ENCODE assay signal across 1 cellular context in the genomic region with DNA sequence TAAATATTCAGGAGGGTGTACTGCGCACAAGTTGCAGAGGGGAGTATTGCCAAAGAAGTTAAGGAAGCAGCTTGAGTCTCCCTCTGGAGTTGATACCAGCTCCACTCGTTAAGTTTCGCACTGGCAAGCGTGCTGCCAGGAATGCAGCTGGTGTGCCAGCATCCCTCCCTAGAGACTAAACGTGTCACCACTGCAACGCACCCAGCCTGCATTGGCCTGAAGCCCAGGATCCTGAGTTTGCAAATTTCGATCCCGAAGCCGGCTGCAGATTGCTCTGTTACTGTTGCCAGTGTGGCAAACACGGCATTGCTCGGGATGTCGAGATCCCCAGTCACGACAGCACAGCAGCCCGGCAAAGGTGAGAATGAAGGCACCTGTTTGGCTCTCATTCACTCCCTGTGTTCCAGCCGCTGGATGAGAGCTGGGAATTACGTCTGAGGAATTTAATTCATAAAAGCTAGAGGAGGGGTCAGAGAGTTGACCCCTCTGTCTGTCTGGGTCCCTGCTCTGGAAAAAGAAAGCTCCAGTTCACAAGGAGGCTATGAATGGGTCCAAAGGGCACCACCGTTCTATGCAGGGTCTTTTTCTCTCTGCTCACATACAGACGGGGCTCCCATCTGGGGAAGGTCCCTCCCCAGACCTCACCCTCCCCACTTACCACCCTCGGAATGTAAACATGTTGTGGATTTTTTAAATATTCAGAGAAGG.
TF ChIP-seq lines count a peak whose summit lies in the region.

No MANE protein-coding gene starts in this region.

TF ChIP-seq in HEK293, 187 proteins besides CTCF, POLR2A, EP300 and RAD21 (continued from another document):
- TF ChIP-seq, protein P1, sequence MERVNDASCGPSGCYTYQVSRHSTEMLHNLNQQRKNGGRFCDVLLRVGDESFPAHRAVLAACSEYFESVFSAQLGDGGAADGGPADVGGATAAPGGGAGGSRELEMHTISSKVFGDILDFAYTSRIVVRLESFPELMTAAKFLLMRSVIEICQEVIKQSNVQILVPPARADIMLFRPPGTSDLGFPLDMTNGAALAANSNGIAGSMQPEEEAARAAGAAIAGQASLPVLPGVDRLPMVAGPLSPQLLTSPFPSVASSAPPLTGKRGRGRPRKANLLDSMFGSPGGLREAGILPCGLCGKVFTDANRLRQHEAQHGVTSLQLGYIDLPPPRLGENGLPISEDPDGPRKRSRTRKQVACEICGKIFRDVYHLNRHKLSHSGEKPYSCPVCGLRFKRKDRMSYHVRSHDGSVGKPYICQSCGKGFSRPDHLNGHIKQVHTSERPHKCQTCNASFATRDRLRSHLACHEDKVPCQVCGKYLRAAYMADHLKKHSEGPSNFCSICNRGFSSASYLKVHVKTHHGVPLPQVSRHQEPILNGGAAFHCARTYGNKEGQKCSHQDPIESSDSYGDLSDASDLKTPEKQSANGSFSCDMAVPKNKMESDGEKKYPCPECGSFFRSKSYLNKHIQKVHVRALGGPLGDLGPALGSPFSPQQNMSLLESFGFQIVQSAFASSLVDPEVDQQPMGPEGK (tag by site-specific recombination; IDR thresholded peaks at IDR 0.05): peak; percentile 49
- TF ChIP-seq ZNF2 (tag by site-specific recombination; IDR thresholded peaks at IDR 0.05) (peak; percentile 86), WT1 (tag by site-specific recombination; IDR thresholded peaks at IDR 0.05) (peak; percentile 59; the same call in 1 of the 2 replicates), ZFP41 (tag by site-specific recombination; IDR thresholded peaks at IDR 0.05; ENCODE audit: borderline replicate concordance) (no peak), ZFP69B (tag by site-specific recombination; IDR thresholded peaks at IDR 0.05) (no peak), SP2 (tag by site-specific recombination; IDR thresholded peaks at IDR 0.05) (no peak), MZF1 (tag by site-specific recombination; IDR thresholded peaks at IDR 0.05; ENCODE audit: borderline replicate concordance) (peak; percentile 57; the same call in 1 of the 2 replicates), ZBTB17 (tag by site-specific recombination; IDR thresholded peaks at IDR 0.05) (peak; percentile 93), ZNF121 (tag by site-specific recombination; IDR thresholded peaks at IDR 0.05) (no peak), ZXDB (tag by site-specific recombination; IDR thresholded peaks at IDR 0.05) (peak; percentile 62), ZSCAN23 (tag by site-specific recombination; IDR thresholded peaks at IDR 0.05) (0 out of 2 replicates have a peak, but pooled peaks have one; percentile 21), ZNF423 (tag by site-specific recombination; IDR thresholded peaks at IDR 0.05) (peak; percentile 81; the same call in 1 of the 2 replicates), ZNF571 (tag by site-specific recombination; IDR thresholded peaks at IDR 0.05) (no peak), SETDB1 (IDR thresholded peaks at IDR 0.05; ENCODE audit: insufficient read length, low read length) (no peak), ZNF248 (tag by site-specific recombination; IDR thresholded peaks at IDR 0.05) (no peak), GFI1B (tag by site-specific recombination; IDR thresholded peaks at IDR 0.05) (no peak)
- TF ChIP-seq, protein P2, sequence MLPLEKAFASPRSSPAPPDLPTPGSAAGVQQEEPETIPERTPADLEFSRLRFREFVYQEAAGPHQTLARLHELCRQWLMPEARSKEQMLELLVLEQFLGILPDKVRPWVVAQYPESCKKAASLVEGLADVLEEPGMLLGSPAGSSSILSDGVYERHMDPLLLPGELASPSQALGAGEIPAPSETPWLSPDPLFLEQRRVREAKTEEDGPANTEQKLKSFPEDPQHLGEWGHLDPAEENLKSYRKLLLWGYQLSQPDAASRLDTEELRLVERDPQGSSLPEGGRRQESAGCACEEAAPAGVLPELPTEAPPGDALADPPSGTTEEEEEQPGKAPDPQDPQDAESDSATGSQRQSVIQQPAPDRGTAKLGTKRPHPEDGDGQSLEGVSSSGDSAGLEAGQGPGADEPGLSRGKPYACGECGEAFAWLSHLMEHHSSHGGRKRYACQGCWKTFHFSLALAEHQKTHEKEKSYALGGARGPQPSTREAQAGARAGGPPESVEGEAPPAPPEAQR (tag by site-specific recombination; IDR thresholded peaks at IDR 0.05): no peak
- TF ChIP-seq, protein P3, sequence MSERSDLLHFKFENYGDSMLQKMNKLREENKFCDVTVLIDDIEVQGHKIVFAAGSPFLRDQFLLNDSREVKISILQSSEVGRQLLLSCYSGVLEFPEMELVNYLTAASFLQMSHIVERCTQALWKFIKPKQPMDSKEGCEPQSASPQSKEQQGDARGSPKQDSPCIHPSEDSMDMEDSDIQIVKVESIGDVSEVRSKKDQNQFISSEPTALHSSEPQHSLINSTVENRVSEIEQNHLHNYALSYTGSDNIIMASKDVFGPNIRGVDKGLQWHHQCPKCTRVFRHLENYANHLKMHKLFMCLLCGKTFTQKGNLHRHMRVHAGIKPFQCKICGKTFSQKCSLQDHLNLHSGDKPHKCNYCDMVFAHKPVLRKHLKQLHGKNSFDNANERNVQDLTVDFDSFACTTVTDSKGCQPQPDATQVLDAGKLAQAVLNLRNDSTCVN (tag by site-specific recombination; optimal IDR thresholded peaks at IDR 0.05): peak; percentile 27
- TF ChIP-seq, protein P4, sequence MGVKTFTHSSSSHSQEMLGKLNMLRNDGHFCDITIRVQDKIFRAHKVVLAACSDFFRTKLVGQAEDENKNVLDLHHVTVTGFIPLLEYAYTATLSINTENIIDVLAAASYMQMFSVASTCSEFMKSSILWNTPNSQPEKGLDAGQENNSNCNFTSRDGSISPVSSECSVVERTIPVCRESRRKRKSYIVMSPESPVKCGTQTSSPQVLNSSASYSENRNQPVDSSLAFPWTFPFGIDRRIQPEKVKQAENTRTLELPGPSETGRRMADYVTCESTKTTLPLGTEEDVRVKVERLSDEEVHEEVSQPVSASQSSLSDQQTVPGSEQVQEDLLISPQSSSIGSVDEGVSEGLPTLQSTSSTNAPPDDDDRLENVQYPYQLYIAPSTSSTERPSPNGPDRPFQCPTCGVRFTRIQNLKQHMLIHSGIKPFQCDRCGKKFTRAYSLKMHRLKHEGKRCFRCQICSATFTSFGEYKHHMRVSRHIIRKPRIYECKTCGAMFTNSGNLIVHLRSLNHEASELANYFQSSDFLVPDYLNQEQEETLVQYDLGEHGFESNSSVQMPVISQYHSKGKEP (tag by site-specific recombination; IDR thresholded peaks at IDR 0.05): peak; percentile 97
- TF ChIP-seq, protein P5, sequence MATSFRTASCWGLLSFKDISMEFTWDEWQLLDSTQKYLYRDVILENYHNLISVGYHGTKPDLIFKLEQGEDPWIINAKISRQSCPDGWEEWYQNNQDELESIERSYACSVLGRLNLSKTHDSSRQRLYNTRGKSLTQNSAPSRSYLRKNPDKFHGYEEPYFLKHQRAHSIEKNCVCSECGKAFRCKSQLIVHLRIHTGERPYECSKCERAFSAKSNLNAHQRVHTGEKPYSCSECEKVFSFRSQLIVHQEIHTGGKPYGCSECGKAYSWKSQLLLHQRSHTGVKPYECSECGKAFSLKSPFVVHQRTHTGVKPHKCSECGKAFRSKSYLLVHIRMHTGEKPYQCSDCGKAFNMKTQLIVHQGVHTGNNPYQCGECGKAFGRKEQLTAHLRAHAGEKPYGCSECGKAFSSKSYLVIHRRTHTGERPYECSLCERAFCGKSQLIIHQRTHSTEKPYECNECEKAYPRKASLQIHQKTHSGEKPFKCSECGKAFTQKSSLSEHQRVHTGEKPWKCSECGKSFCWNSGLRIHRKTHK (tag by site-specific recombination; IDR thresholded peaks at IDR 0.05): no peak
- TF ChIP-seq, protein P6, sequence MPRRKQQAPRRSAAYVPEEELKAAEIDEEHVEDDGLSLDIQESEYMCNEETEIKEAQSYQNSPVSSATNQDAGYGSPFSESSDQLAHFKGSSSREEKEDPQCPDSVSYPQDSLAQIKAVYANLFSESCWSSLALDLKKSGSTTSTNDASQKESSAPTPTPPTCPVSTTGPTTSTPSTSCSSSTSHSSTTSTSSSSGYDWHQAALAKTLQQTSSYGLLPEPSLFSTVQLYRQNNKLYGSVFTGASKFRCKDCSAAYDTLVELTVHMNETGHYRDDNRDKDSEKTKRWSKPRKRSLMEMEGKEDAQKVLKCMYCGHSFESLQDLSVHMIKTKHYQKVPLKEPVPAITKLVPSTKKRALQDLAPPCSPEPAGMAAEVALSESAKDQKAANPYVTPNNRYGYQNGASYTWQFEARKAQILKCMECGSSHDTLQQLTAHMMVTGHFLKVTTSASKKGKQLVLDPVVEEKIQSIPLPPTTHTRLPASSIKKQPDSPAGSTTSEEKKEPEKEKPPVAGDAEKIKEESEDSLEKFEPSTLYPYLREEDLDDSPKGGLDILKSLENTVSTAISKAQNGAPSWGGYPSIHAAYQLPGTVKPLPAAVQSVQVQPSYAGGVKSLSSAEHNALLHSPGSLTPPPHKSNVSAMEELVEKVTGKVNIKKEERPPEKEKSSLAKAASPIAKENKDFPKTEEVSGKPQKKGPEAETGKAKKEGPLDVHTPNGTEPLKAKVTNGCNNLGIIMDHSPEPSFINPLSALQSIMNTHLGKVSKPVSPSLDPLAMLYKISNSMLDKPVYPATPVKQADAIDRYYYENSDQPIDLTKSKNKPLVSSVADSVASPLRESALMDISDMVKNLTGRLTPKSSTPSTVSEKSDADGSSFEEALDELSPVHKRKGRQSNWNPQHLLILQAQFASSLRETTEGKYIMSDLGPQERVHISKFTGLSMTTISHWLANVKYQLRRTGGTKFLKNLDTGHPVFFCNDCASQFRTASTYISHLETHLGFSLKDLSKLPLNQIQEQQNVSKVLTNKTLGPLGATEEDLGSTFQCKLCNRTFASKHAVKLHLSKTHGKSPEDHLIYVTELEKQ (tag by site-specific recombination; IDR thresholded peaks at IDR 0.05; ENCODE audit: borderline replicate concordance): peak; percentile 72; the same call in 1 of the 2 replicates
- TF ChIP-seq, protein P7, sequence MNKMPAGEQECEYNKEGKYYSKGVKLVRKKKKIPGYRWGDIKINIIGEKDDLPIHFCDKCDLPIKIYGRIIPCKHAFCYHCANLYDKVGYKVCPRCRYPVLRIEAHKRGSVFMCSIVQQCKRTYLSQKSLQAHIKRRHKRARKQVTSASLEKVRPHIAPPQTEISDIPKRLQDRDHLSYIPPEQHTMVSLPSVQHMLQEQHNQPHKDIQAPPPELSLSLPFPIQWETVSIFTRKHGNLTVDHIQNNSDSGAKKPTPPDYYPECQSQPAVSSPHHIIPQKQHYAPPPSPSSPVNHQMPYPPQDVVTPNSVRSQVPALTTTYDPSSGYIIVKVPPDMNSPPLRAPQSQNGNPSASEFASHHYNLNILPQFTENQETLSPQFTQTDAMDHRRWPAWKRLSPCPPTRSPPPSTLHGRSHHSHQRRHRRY (tag by site-specific recombination; IDR thresholded peaks at IDR 0.05): no peak
- TF ChIP-seq, protein P8, sequence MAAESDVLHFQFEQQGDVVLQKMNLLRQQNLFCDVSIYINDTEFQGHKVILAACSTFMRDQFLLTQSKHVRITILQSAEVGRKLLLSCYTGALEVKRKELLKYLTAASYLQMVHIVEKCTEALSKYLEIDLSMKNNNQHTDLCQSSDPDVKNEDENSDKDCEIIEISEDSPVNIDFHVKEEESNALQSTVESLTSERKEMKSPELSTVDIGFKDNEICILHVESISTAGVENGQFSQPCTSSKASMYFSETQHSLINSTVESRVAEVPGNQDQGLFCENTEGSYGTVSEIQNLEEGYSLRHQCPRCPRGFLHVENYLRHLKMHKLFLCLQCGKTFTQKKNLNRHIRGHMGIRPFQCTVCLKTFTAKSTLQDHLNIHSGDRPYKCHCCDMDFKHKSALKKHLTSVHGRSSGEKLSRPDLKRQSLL (tag by site-specific recombination; IDR thresholded peaks at IDR 0.05): no peak
